ENCODE assay signal across 8 cellular contexts in genomic region chr16:81752225-81752875, GRCh38. TPM values are rescaled to one million over a fixed set of nuclear protein-coding genes. Genes with fewer than 3 reads are reported as not detected.
A peak's percentile ranks its signal among the peaks of the same experiment; 100 is the strongest.
DNase-seq lines count a peak whose midpoint lies in the region; ATAC-seq, FAIRE-seq and TF ChIP-seq lines count a peak whose summit lies in the region.

No MANE protein-coding gene starts in this region.

- CTCF ChIA-PET in HepG2 (lab: Yijun Ruan, JAX; ENCODE audit: low intra/inter-chr PET ratio, low total read pairs) = no interaction called here
- CTCF ChIA-PET in PC-3 (lab: Charles Lee) = no interaction called here

- H3K9me3 ChIP-seq in BLaER1 (no peaks in the 10 kb centered on the region), T-helper 17 cell (ENCODE audit: control insufficient read depth, low read length, poor library complexity, severe bottlenecking) (no peaks in the 10 kb centered on the region), HepG2 (ENCODE audit: low read length) (no peaks in the 10 kb centered on the region), PC-3 (ENCODE audit: low read length) (no peaks in the 10 kb centered on the region)

- FAIRE-seq in HepG2 (lab: Jason Lieb, UNC) = no peak

- H3K27ac ChIP-seq in BLaER1 (peak overlapping the region; percentile 90), HepG2 (ENCODE audit: extremely low read length, insufficient read depth, low read length) (no peak overlapping the region), PC-3 (ENCODE audit: low read length) (no peak overlapping the region)

- peaks cover 22% of the 10 kb centered on the region for H3K27me3 Mint-ChIP-seq in T-helper 17 cell
- peaks cover 3% of the 10 kb centered on the region for H3K27me3 Mint-ChIP-seq in activated T-helper 17 cell treated with anti-CD3 and anti-CD28 coated beads, Interleukin-2, amount 50 U/mL, for 72 hours

- TF ChIP-seq EP300 in HepG2 (IDR thresholded peaks at IDR 0.05; ENCODE audit: low read depth in 2 of 2, low read length in 2 of 2) (no peak), HepG2 (CRISPR knock-in tag; IDR thresholded peaks at IDR 0.05; ENCODE audit: borderline replicate concordance) (no peak)

- H3K4me1 ChIP-seq in BLaER1 = peaks cover 83% of the 10 kb centered on the region
- H3K4me1 ChIP-seq in HepG2 (ENCODE audit: insufficient read depth, low read length) = peaks cover 16% of the 10 kb centered on the region; the same call in 1 of the 2 replicates
- H3K4me1 ChIP-seq in PC-3 (ENCODE audit: insufficient read depth, low read length) = no peaks in the 10 kb centered on the region

- H3K27me3 ChIP-seq in BLaER1 (no peaks in the 10 kb centered on the region), HepG2 (ENCODE audit: control insufficient read depth in 1 of 2, insufficient read depth in 2 of 2, low read length in 2 of 2) (peaks cover 0 to 12% of the 10 kb centered on the region in 2 experiments; a peak in 2 of 5 replicates), PC-3 (ENCODE audit: low read length) (no peaks in the 10 kb centered on the region)

- H3K27ac Mint-ChIP-seq in T-helper 17 cell = no peak overlapping the region
- no peak overlapping the region for H3K27ac Mint-ChIP-seq in activated T-helper 17 cell treated with anti-CD3 and anti-CD28 coated beads, Interleukin-2, amount 50 U/mL, for 72 hours

- H3F3A ChIP-seq in PC-3 (ENCODE audit: low read length, unreplicated experiment) = no peaks in the 10 kb centered on the region

- TF ChIP-seq CTCF in HepG2 (CRISPR knock-in tag; IDR thresholded peaks at IDR 0.05) (no peak), PC-3 (conservative IDR thresholded peaks at IDR 0.05; ENCODE audit: low read depth, low read length) (no peak)

- H3K9me3 Mint-ChIP-seq in activated T-helper 17 cell treated with anti-CD3 and anti-CD28 coated beads, Interleukin-2, amount 50 U/mL, for 72 hours = no peaks in the 10 kb centered on the region

- no peaks in the 10 kb centered on the region for H3K9me2 ChIP-seq in PC-3 (replicated peaks; ENCODE audit: low read length)

- DNase-seq in T-helper 17 cell (no peak), HepG2 (ENCODE audit: low spot score) (no peak), PC-3 (no peak)
- DNase-seq in activated CD8-positive, alpha-beta memory T cell treated with anti-CD3 and anti-CD28 coated beads, Interleukin-2, amount 50 U/mL, for 48 hours = no peak

- TF ChIP-seq POLR2A in HepG2 (IDR thresholded peaks at IDR 0.05; ENCODE audit: insufficient read depth in 1 of 2, low read depth in 2 of 2, low read length in 2 of 2) = no peak

- ATAC-seq in GM19372 (IDR thresholded peaks at IDR 0.05; ENCODE audit: low read depth, unreplicated experiment) (peak; percentile 97), HG03159 (IDR thresholded peaks at IDR 0.05; ENCODE audit: unreplicated experiment) (peak; percentile 88), T-helper 17 cell (peak; percentile 68), HepG2 (peak; percentile 60), PC-3 (no peak)
- no peak for ATAC-seq in activated T-helper 17 cell treated with anti-CD3 and anti-CD28 coated beads, Interleukin-2, amount 50 U/mL, for 72 hours (replicated peaks)

- peak overlapping the region; percentile 74 for H3K9ac ChIP-seq in BLaER1
- peak overlapping the region; percentile 9; the same call in 1 of the 2 replicates for H3K9ac ChIP-seq in HepG2 (ENCODE audit: insufficient read depth, low read depth, low read length)
- H3K9ac ChIP-seq in PC-3 (ENCODE audit: low read length) = no peak overlapping the region

- TF ChIP-seq RAD21 in HepG2 (CRISPR knock-in tag; IDR thresholded peaks at IDR 0.05) = no peak

- H2AFZ ChIP-seq in HepG2 (ENCODE audit: low read length) (peak overlapping the region; percentile 37), PC-3 (ENCODE audit: low read length) (no peak overlapping the region)

- H3K79me2 ChIP-seq in HepG2 (ENCODE audit: insufficient read depth, low read length) = no peaks in the 10 kb centered on the region
- no peaks in the 10 kb centered on the region for H3K79me2 ChIP-seq in PC-3 (ENCODE audit: low read length)

- intact Hi-C loops in HepG2 (cut with micrococcal nuclease; ENCODE audit: unreplicated experiment) = no loop called here
- intact Hi-C loops in PC-3 (cut with micrococcal nuclease) = no loop called here

- H3K4me3 Mint-ChIP-seq in T-helper 17 cell = no peak overlapping the region
- H3K4me3 Mint-ChIP-seq in activated T-helper 17 cell treated with anti-CD3 and anti-CD28 coated beads, Interleukin-2, amount 50 U/mL, for 72 hours = no peak overlapping the region

- H4K20me1 ChIP-seq in BLaER1 (no peaks in the 10 kb centered on the region), HepG2 (ENCODE audit: insufficient read depth, low read length) (no peaks in the 10 kb centered on the region), PC-3 (ENCODE audit: low read length) (no peaks in the 10 kb centered on the region)

- 9% methylated on average over 11 of the region's 13 CpGs for WGBS in HepG2 (ENCODE audit: low lambda C conversion rate)

- H3K36me3 ChIP-seq in BLaER1 (no peaks in the 10 kb centered on the region), HepG2 (replicated peaks in 1 of 2; ENCODE audit: control insufficient read depth in 1 of 2, insufficient read depth in 2 of 2, low read length in 2 of 2) (no peaks in the 10 kb centered on the region), PC-3 (ENCODE audit: low read depth, low read length) (no peaks in the 10 kb centered on the region)

- peaks cover 5% of the 10 kb centered on the region for H3K4me1 Mint-ChIP-seq in T-helper 17 cell
- H3K4me1 Mint-ChIP-seq in activated T-helper 17 cell treated with anti-CD3 and anti-CD28 coated beads, Interleukin-2, amount 50 U/mL, for 72 hours = no peaks in the 10 kb centered on the region

- BruUV-seq in HepG2 (replicated peaks; lab: Mats Ljungman, UMichigan) (no TSS peak), PC-3 (replicated peaks; lab: Mats Ljungman, UMichigan) (no TSS peak)

- H3K4me2 ChIP-seq in BLaER1 = peak overlapping the region; percentile 86
- H3K4me2 ChIP-seq in HepG2 (ENCODE audit: low read depth, low read length) = peak overlapping the region; percentile 57
- no peak overlapping the region for H3K4me2 ChIP-seq in PC-3 (ENCODE audit: low read length)

- H3K4me3 ChIP-seq in BLaER1 (peak overlapping the region; percentile 34; the same call in 1 of the 2 replicates), HepG2 (replicated peaks in 1 of 3; ENCODE audit: insufficient read depth in 1 of 3, low read depth in 2 of 3, low read length in 3 of 3) (peak overlapping the region in 2 of 3 experiments; percentile 33 to 53; a peak in 4 of 6 replicates), PC-3 (ENCODE audit: low read length) (no peak overlapping the region)

- POLR2A ChIA-PET in HepG2 (lab: Yijun Ruan, JAX) = no interaction called here
- POLR2A ChIA-PET in PC-3 (lab: Charles Lee; ENCODE audit: unreplicated experiment) = no interaction called here

- no peaks in the 10 kb centered on the region for H3K36me3 Mint-ChIP-seq in T-helper 17 cell (ENCODE audit: low read depth)
- H3K36me3 Mint-ChIP-seq in activated T-helper 17 cell treated with anti-CD3 and anti-CD28 coated beads, Interleukin-2, amount 50 U/mL, for 72 hours (ENCODE audit: low read depth) = no peaks in the 10 kb centered on the region

- in situ Hi-C loops in HepG2 (cut with HindIII; ENCODE audit: extremely low pct_ligation_motif_present, low pct_unique_long_range_greater_than_20kb) = no loop called here

TF ChIP-seq in HepG2, 621 proteins besides CTCF, POLR2A, EP300 and RAD21 (continues in another document):
- TF ChIP-seq FOXC1 (CRISPR knock-in tag; IDR thresholded peaks at IDR 0.05; ENCODE audit: borderline replicate concordance) (0 out of 2 replicates have a peak, but pooled peaks have one; percentile 45), E2F5 (CRISPR knock-in tag; conservative IDR thresholded peaks at IDR 0.05) (no peak), JUN (CRISPR knock-in tag; IDR thresholded peaks at IDR 0.05) (no peak)

RNA-seq across cellular contexts. Expression of gene PLCG2, which starts 26.7 kb away (rescaled TPM):
- total RNA-seq in T-helper 17 cell (10 to 100 TPM in 1 of 2 donors, 1 to 10 TPM in 1; 4.2 to 16.2 TPM), HepG2 (2016; rRNA removed; fragmentation: Illumina TruSeq; extraction: Trizol) (0.13 TPM in 1 of 2 replicates, not detected in the other), PC-3 (2014; rRNA removed) (3.5 and 5.9 TPM in 2 replicates)
- total RNA-seq in HepG2 (2016; cell fraction: cytosol; rRNA removed; fragmentation: Illumina TruSeq; extraction: Trizol; ENCODE audit: low read depth) = under 0.01 TPM in 1 of 2 replicates, not detected in the other
- total RNA-seq in HepG2 (2016; cell fraction: insoluble cytoplasmic fraction; rRNA removed; fragmentation: Illumina TruSeq; extraction: Trizol) = 0.06 TPM in 1 of 2 replicates, not detected in the other
- total RNA-seq in HepG2 (2016; cell fraction: membrane; rRNA removed; fragmentation: Illumina TruSeq; extraction: Trizol) = not detected in 2 replicates
- not detected in 2 replicates for total RNA-seq in HepG2 (2016; cell fraction: nucleus; rRNA removed; fragmentation: Illumina TruSeq; extraction: Trizol)
- polyA plus RNA-seq in HepG2 (2011; rRNA removed) = 0.18 and 0.63 TPM in 2 replicates
- polyA plus RNA-seq in HepG2 (2011; cell fraction: cytosol; rRNA removed) = 0.31 and 0.46 TPM in 2 replicates
- 1.1 and 2.2 TPM in 2 replicates for polyA plus RNA-seq in HepG2 (2011; cell fraction: nucleus; rRNA removed)
- 1.6 and 2.5 TPM in 2 replicates for polyA plus RNA-seq in HepG2 (2012)
- not detected in 2 replicates for polyA plus RNA-seq in HepG2 (2016; cell fraction: cytosol; fragmentation: Illumina TruSeq; extraction: Trizol; ENCODE audit: low read depth)
- not detected in 2 replicates for polyA plus RNA-seq in HepG2 (2016; cell fraction: insoluble cytoplasmic fraction; fragmentation: Illumina TruSeq; extraction: Trizol; ENCODE audit: low read depth)
- polyA plus RNA-seq in HepG2 (2016; cell fraction: membrane; fragmentation: Illumina TruSeq; extraction: Trizol; ENCODE audit: low read depth) = not detected in 2 replicates
- not detected in 2 replicates for polyA plus RNA-seq in HepG2 (2016; cell fraction: nucleus; fragmentation: Illumina TruSeq; extraction: Trizol; ENCODE audit: insufficient read depth, low read depth)
- polyA minus RNA-seq in HepG2 (2011; rRNA and poly(A)+ RNA removed; ENCODE audit: low replicate concordance) = 4.0 and 7.0 TPM in 2 replicates
- not detected in 2 replicates for polyA minus RNA-seq in HepG2 (2011; cell fraction: cytosol; rRNA and poly(A)+ RNA removed)
- polyA minus RNA-seq in HepG2 (2011; cell fraction: nucleus; rRNA and poly(A)+ RNA removed) = 1.1 and 2.3 TPM in 2 replicates
- total RNA-seq in activated T-helper 17 cell treated with anti-CD3 and anti-CD28 coated beads, Interleukin-2, amount 50 U/mL, for 72 hours = 10 to 100 TPM in 1 of 2 donors, 1 to 10 TPM in 1; 6.6 to 11.0 TPM

Comparison
In these comparisons a context has a peak if more than half of its experiments do, and no peak if none do; other contexts are left out.
1. ATAC-seq: peak in GM19372 (single experiment), HG03159 (single experiment), T-helper 17 cell (single experiment) and HepG2 (single experiment); none in PC-3 (single experiment) and activated T-helper 17 cell treated with anti-CD3 and anti-CD28 coated beads, Interleukin-2, amount 50 U/mL, for 72 hours (single experiment).